8 cellular contexts compared by ENCODE assay signal in genomic region chr10:60942604-60943269, GRCh38. TPM values are rescaled to one million over a fixed set of nuclear protein-coding genes. Genes with fewer than 3 reads are reported as not detected.
DNase-seq lines count a peak whose midpoint lies in the region; ATAC-seq, FAIRE-seq and TF ChIP-seq lines count a peak whose summit lies in the region.

No MANE protein-coding gene starts in this region.

- no peak for TF ChIP-seq CTCF in WTC11 (IDR thresholded peaks at IDR 0.05)
- no peak for TF ChIP-seq CTCF in fibroblast of mammary gland (conservative IDR thresholded peaks at IDR 0.05; ENCODE audit: control insufficient read depth, insufficient read depth, low read depth, low read length)
- TF ChIP-seq CTCF in natural killer cell (IDR thresholded peaks at IDR 0.05) = no peak

- intact Hi-C loops in natural killer cell (cut with micrococcal nuclease) = no loop called here

- CTCF ChIA-PET in WTC11 (lab: Charles Lee) = interaction anchor here (0.9 to 1.4 kb wide), 2 partner anchors 59 to 122 kb away, joined by 4 to 7 read pairs; no protein-coding TSS in a partner anchor

- H3K36me3 Mint-ChIP-seq in WTC11 (no peaks in the 10 kb centered on the region), natural killer cell (no peaks in the 10 kb centered on the region)

- POLR2A ChIA-PET in WTC11 (lab: Charles Lee) = interaction anchor here (0.6 kb wide), 3 partner anchors 10 to 316 kb away, joined by 3 to 4 read pairs (median 3); no protein-coding TSS in a partner anchor

- in situ Hi-C loops in ACHN (cut with HindIII; ENCODE audit: low pct_ligation_motif_present, low pct_unique_long_range_greater_than_20kb, low sequenced_read_pairs) = no loop called here

- peaks cover 13% of the 10 kb centered on the region for H3K4me1 Mint-ChIP-seq in WTC11
- peaks cover 7 to 16% of the 10 kb centered on the region in 2 donors for H3K4me1 Mint-ChIP-seq in natural killer cell

- H3K27ac Mint-ChIP-seq in WTC11 = no peak overlapping the region
- H3K27ac Mint-ChIP-seq in natural killer cell = no peak overlapping the region

- H3K4me3 ChIP-seq in fibroblast of mammary gland (ENCODE audit: control insufficient read depth, low read depth, low read length) = peak overlapping the region; percentile 75

- peak overlapping the region; percentile 73 for H3K4me3 Mint-ChIP-seq in WTC11
- H3K4me3 Mint-ChIP-seq in natural killer cell = peak overlapping the region; percentile 63

- H3K27me3 Mint-ChIP-seq in WTC11 (ENCODE audit: low read depth) (peaks cover 19% of the 10 kb centered on the region), natural killer cell (ENCODE audit: low read depth in 2 of 2) (peaks cover 19 to 60% of the 10 kb centered on the region in 2 donors)

- ATAC-seq in HG03175 (IDR thresholded peaks at IDR 0.05; ENCODE audit: unreplicated experiment) (peak; percentile 40), WTC11 (no peak), natural killer cell (peak; percentile 34 to 57 (median 49)), GM19324 (IDR thresholded peaks at IDR 0.05; ENCODE audit: low FRiP score, unreplicated experiment) (no peak)

- DNase-seq in ACHN (peak; percentile 39), GM18507 (ENCODE audit: extremely low spot score, insufficient read length, low read depth) (no peak), WTC11 (ENCODE audit: low spot score) (no peak), fibroblast of mammary gland (ENCODE audit: low read depth) (peak; percentile 25), natural killer cell (no peak), NCI-H2029 (lab: John Stamatoyannopoulos, UW) (no peak)

- H3K9me3 Mint-ChIP-seq in WTC11 (no peaks in the 10 kb centered on the region), natural killer cell (no peaks in the 10 kb centered on the region)

- FAIRE-seq in GM18507 (lab: Jason Lieb, UNC) = peak; percentile 21

TF ChIP-seq in WTC11, 78 proteins besides CTCF, POLR2A, EP300 and RAD21:
- TF ChIP-seq, protein P1, sequence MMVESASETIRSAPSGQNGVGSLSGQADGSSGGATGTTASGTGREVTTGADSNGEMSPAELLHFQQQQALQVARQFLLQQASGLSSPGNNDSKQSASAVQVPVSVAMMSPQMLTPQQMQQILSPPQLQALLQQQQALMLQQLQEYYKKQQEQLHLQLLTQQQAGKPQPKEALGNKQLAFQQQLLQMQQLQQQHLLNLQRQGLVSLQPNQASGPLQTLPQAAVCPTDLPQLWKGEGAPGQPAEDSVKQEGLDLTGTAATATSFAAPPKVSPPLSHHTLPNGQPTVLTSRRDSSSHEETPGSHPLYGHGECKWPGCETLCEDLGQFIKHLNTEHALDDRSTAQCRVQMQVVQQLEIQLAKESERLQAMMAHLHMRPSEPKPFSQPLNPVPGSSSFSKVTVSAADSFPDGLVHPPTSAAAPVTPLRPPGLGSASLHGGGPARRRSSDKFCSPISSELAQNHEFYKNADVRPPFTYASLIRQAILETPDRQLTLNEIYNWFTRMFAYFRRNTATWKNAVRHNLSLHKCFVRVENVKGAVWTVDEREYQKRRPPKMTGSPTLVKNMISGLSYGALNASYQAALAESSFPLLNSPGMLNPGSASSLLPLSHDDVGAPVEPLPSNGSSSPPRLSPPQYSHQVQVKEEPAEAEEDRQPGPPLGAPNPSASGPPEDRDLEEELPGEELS (CRISPR knock-in tag; IDR thresholded peaks at IDR 0.05) = no peak
- TF ChIP-seq ZNF416 (CRISPR knock-in tag; IDR thresholded peaks at IDR 0.05) = no peak
- TF ChIP-seq PRDM15 (CRISPR knock-in tag; IDR thresholded peaks at IDR 0.05) = no peak
- TF ChIP-seq, protein P2, sequence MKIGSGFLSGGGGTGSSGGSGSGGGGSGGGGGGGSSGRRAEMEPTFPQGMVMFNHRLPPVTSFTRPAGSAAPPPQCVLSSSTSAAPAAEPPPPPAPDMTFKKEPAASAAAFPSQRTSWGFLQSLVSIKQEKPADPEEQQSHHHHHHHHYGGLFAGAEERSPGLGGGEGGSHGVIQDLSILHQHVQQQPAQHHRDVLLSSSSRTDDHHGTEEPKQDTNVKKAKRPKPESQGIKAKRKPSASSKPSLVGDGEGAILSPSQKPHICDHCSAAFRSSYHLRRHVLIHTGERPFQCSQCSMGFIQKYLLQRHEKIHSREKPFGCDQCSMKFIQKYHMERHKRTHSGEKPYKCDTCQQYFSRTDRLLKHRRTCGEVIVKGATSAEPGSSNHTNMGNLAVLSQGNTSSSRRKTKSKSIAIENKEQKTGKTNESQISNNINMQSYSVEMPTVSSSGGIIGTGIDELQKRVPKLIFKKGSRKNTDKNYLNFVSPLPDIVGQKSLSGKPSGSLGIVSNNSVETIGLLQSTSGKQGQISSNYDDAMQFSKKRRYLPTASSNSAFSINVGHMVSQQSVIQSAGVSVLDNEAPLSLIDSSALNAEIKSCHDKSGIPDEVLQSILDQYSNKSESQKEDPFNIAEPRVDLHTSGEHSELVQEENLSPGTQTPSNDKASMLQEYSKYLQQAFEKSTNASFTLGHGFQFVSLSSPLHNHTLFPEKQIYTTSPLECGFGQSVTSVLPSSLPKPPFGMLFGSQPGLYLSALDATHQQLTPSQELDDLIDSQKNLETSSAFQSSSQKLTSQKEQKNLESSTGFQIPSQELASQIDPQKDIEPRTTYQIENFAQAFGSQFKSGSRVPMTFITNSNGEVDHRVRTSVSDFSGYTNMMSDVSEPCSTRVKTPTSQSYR (CRISPR knock-in tag; IDR thresholded peaks at IDR 0.05) = no peak
- no peak for TF ChIP-seq RELA (CRISPR knock-in tag; IDR thresholded peaks at IDR 0.05; ENCODE audit: borderline replicate concordance)
- TF ChIP-seq ZBTB21 (CRISPR knock-in tag; IDR thresholded peaks at IDR 0.05; ENCODE audit: borderline replicate concordance) = no peak
- TF ChIP-seq ETV6 (CRISPR knock-in tag; IDR thresholded peaks at IDR 0.05) = no peak
- TF ChIP-seq, protein P3, sequence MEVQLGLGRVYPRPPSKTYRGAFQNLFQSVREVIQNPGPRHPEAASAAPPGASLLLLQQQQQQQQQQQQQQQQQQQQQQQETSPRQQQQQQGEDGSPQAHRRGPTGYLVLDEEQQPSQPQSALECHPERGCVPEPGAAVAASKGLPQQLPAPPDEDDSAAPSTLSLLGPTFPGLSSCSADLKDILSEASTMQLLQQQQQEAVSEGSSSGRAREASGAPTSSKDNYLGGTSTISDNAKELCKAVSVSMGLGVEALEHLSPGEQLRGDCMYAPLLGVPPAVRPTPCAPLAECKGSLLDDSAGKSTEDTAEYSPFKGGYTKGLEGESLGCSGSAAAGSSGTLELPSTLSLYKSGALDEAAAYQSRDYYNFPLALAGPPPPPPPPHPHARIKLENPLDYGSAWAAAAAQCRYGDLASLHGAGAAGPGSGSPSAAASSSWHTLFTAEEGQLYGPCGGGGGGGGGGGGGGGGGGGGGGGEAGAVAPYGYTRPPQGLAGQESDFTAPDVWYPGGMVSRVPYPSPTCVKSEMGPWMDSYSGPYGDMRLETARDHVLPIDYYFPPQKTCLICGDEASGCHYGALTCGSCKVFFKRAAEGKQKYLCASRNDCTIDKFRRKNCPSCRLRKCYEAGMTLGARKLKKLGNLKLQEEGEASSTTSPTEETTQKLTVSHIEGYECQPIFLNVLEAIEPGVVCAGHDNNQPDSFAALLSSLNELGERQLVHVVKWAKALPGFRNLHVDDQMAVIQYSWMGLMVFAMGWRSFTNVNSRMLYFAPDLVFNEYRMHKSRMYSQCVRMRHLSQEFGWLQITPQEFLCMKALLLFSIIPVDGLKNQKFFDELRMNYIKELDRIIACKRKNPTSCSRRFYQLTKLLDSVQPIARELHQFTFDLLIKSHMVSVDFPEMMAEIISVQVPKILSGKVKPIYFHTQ (CRISPR knock-in tag; IDR thresholded peaks at IDR 0.05) = no peak

RNA-seq across cellular contexts. Expression of gene RHOBTB1, which starts 1.2 kb away (rescaled TPM):
- total RNA-seq in WTC11 (2021) (6.9 to 8.3 TPM (median 7.3 TPM) in 3 replicates), natural killer cell (1 to 10 TPM in 2 of 3 donors, under 1 TPM in 1; 0.97 to 1.9 (median 1.1) TPM)

Comparison
In these comparisons a context has a peak if more than half of its experiments do, and no peak if none do; other contexts are left out.
1. DNase-seq: peak in ACHN (single experiment) and fibroblast of mammary gland (single experiment); none in GM18507 (single experiment), WTC11 (single experiment), natural killer cell (single experiment) and NCI-H2029 (single experiment).
2. ATAC-seq: peak in HG03175 (single experiment) and natural killer cell (3 of 3); none in WTC11 (single experiment) and GM19324 (single experiment).